Comparison of ENCODE assay signal across 1 cellular context in the genomic region with DNA sequence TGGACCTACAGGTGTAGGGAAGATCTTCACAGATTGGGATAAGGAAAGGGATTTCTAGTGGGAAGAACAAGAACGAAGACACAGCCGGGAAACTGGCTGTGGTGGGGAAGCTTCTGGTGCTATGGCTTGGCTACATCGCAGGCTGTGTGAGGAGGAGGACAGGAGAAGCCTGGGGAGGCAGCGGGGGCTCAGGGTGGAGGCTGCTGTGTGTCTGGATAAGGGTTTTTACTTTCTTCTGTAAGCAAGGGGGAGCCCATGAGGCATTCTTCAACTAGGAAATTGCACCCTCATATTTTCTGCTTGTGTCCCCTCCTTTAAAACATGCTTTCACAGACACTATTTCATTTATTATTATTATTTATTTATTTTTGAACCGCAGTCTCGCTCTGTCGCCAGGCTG.
TF ChIP-seq lines count a peak whose summit lies in the region.

No MANE protein-coding gene starts in this region.

TF ChIP-seq in H1, 55 proteins besides CTCF, POLR2A, EP300 and RAD21:
- TF ChIP-seq SRF (IDR thresholded peaks at IDR 0.05; ENCODE audit: low read depth, low read length) (no peak), BRCA1 (IDR thresholded peaks at IDR 0.05; ENCODE audit: low read depth, low read length) (no peak), JUND (IDR thresholded peaks at IDR 0.05; ENCODE audit: low read length) (no peak), RXRA (IDR thresholded peaks at IDR 0.05; ENCODE audit: insufficient read depth, low read depth, low read length) (no peak)
